Comparison of ENCODE assay signal across 22 cellular contexts in genomic region chrX:48470833-48471118, GRCh38. TPM values are rescaled to one million over a fixed set of nuclear protein-coding genes. Genes with fewer than 3 reads are reported as not detected.
A peak's percentile ranks its signal among the peaks of the same experiment; 100 is the strongest.
DNase-seq lines count a peak whose midpoint lies in the region; ATAC-seq and TF ChIP-seq lines count a peak whose summit lies in the region.
"Had no signal": no experiment of that assay in that cellular context is flagged by ENCODE, and none has a peak within 500 bp of the region (broad histone marks: within the 10 kb centered on the region; RNA-seq: fewer than 3 reads in every experiment).

No MANE protein-coding gene starts in this region.

- H3K27ac Mint-ChIP-seq in activated naive CD8-positive, alpha-beta T cell treated with anti-CD3 and anti-CD28 coated beads, Interleukin-2, amount 10 ng/mL, durations not matched to agents 7 days and 5 days: peak overlapping the region; percentile 42
- H3K27ac Mint-ChIP-seq in activated naive CD8-positive, alpha-beta T cell treated with anti-CD3 and anti-CD28 coated beads, Interleukin-2, amount 50 U/mL, for 24 hours: no peak overlapping the region

- peaks cover 12% of the 10 kb centered on the region for H3K36me3 Mint-ChIP-seq in activated naive CD8-positive, alpha-beta T cell treated with anti-CD3 and anti-CD28 coated beads, Interleukin-2, amount 10 ng/mL, durations not matched to agents 7 days and 5 days
- peaks cover 13% of the 10 kb centered on the region for H3K36me3 Mint-ChIP-seq in activated naive CD8-positive, alpha-beta T cell treated with anti-CD3 and anti-CD28 coated beads, Interleukin-2, amount 50 U/mL, for 24 hours (ENCODE audit: low read depth)

- no peaks in the 10 kb centered on the region for H3K27me3 Mint-ChIP-seq in activated naive CD8-positive, alpha-beta T cell treated with anti-CD3 and anti-CD28 coated beads, Interleukin-2, amount 10 ng/mL, durations not matched to agents 7 days and 5 days
- H3K27me3 Mint-ChIP-seq in activated naive CD8-positive, alpha-beta T cell treated with anti-CD3 and anti-CD28 coated beads, Interleukin-2, amount 50 U/mL, for 24 hours: no peaks in the 10 kb centered on the region

- no peaks in the 10 kb centered on the region for H3K9me3 ChIP-seq in hepatocyte (ENCODE audit: low read depth)
- H3K9me3 ChIP-seq: A549; BLaER1 treated with 17β-estradiol and CSF1 and Interleukin-3, amounts not matched to agents 10 nM and 100 nM had no signal

- no peaks in the 10 kb centered on the region for H3K79me2 ChIP-seq in hepatocyte

- H3K27ac ChIP-seq in hepatocyte: no peak overlapping the region
- H3K27ac ChIP-seq: A549; BLaER1 treated with 17β-estradiol and CSF1 and Interleukin-3, amounts not matched to agents 10 nM and 100 nM had no signal

- ATAC-seq in activated naive CD8-positive, alpha-beta T cell treated with anti-CD3 and anti-CD28 coated beads, Interleukin-2, amount 10 ng/mL, durations not matched to agents 7 days and 5 days (ENCODE audit: low read depth): no peak
- no peak for ATAC-seq in activated naive CD8-positive, alpha-beta T cell treated with anti-CD3 and anti-CD28 coated beads, Interleukin-2, amount 50 U/mL, for 24 hours
- ATAC-seq in HG02870 (IDR thresholded peaks at IDR 0.05; ENCODE audit: unreplicated experiment) (no peak), HG02610 (IDR thresholded peaks at IDR 0.05; ENCODE audit: unreplicated experiment) (no peak)
- ATAC-seq: A549, GM12878, GM23338, SK-N-SH treated with all-trans-retinoic acid at 6 μM for 48 hours had no signal

- no peak overlapping the region for H3K4me3 ChIP-seq in hepatocyte
- H3K4me3 ChIP-seq: A549; BLaER1 treated with 17β-estradiol and CSF1 and Interleukin-3, amounts not matched to agents 10 nM and 100 nM; GM12878; GM23338 had no signal

- H3K9me3 Mint-ChIP-seq in activated naive CD8-positive, alpha-beta T cell treated with anti-CD3 and anti-CD28 coated beads, Interleukin-2, amount 10 ng/mL, durations not matched to agents 7 days and 5 days: no peaks in the 10 kb centered on the region
- H3K9me3 Mint-ChIP-seq in activated naive CD8-positive, alpha-beta T cell treated with anti-CD3 and anti-CD28 coated beads, Interleukin-2, amount 50 U/mL, for 24 hours: no peaks in the 10 kb centered on the region
- H3K9me3 Mint-ChIP-seq: GM23338 had no signal

- WGBS in hepatocyte (ENCODE audit: low lambda C conversion rate, missing lambda C conversion rate): 86% methylated on average over 9 of the region's 9 CpGs

- H3K4me1 ChIP-seq in hepatocyte (ENCODE audit: insufficient read depth): no peaks in the 10 kb centered on the region

- H3K4me3 Mint-ChIP-seq in activated naive CD8-positive, alpha-beta T cell treated with anti-CD3 and anti-CD28 coated beads, Interleukin-2, amount 10 ng/mL, durations not matched to agents 7 days and 5 days: no peak overlapping the region
- H3K4me3 Mint-ChIP-seq in activated naive CD8-positive, alpha-beta T cell treated with anti-CD3 and anti-CD28 coated beads, Interleukin-2, amount 50 U/mL, for 24 hours: no peak overlapping the region
- H3K4me3 Mint-ChIP-seq: GM23338 had no signal

- no peaks in the 10 kb centered on the region for H3K36me3 ChIP-seq in hepatocyte (replicated peaks; ENCODE audit: insufficient read depth, low read depth)

- no peak for DNase-seq in activated naive CD8-positive, alpha-beta T cell treated with anti-CD3 and anti-CD28 coated beads, Interleukin-2, amount 10 ng/mL, durations not matched to agents 7 days and 5 days
- DNase-seq in activated naive CD8-positive, alpha-beta T cell treated with anti-CD3 and anti-CD28 coated beads, Interleukin-2, amount 50 U/mL, for 24 hours: no peak
- peak; percentile 44 for DNase-seq in islet precursor cell
- no peak for DNase-seq in hepatocyte (ENCODE audit: low spot score)
- DNase-seq: DND-41; Kasumi-1; MM.1S; NCI-H1092 treated with DMSO at 0.1 percent for 48 hours; NCI-H1694; NCI-H2107; NCI-H345; NCI-H526 treated with DMSO at 0.1 percent for 48 hours; NK-92 treated with Interleukin-12 subunit alpha and Interleukin-12 subunit beta, amount 100 ng/mL, for 24 hours; SHP77 had no signal

- no peaks in the 10 kb centered on the region for H3K27me3 ChIP-seq in hepatocyte

- H2AFZ ChIP-seq in hepatocyte: no peak overlapping the region
- H2AFZ ChIP-seq: GM23338 had no signal

- no peaks in the 10 kb centered on the region for H4K20me1 ChIP-seq in hepatocyte (ENCODE audit: insufficient read depth, poor library complexity, severe bottlenecking)

- H3K9me2 ChIP-seq in hepatocyte (replicated peaks; ENCODE audit: insufficient read depth): no peaks in the 10 kb centered on the region

- TF ChIP-seq CTCF in hepatocyte (IDR thresholded peaks at IDR 0.05; ENCODE audit: poor library complexity): no peak

- H3K4me1 Mint-ChIP-seq in activated naive CD8-positive, alpha-beta T cell treated with anti-CD3 and anti-CD28 coated beads, Interleukin-2, amount 10 ng/mL, durations not matched to agents 7 days and 5 days: peaks cover 19% of the 10 kb centered on the region
- H3K4me1 Mint-ChIP-seq in activated naive CD8-positive, alpha-beta T cell treated with anti-CD3 and anti-CD28 coated beads, Interleukin-2, amount 50 U/mL, for 24 hours: peaks cover 25% of the 10 kb centered on the region

- POLR2A ChIA-PET in activated naive CD8-positive, alpha-beta T cell treated with anti-CD3 and anti-CD28 coated beads, Interleukin-2, amount 10 ng/mL, durations not matched to agents 7 days and 5 days (lab: Charles Lee): interaction anchor here (0.5 to 0.9 kb wide), 3 partner anchors 69 to 873 kb away, joined by 3 read pairs; partner anchors contain the start of gene TBC1D25

- no peak overlapping the region for H3K4me2 ChIP-seq in hepatocyte
- H3K4me2 ChIP-seq: A549; BLaER1 treated with 17β-estradiol and CSF1 and Interleukin-3, amounts not matched to agents 10 nM and 100 nM; GM23338 had no signal

RNA-seq across cellular contexts. Expression of gene SLC38A5, which starts 0.7 kb away (rescaled TPM):
- total RNA-seq in activated naive CD8-positive, alpha-beta T cell treated with anti-CD3 and anti-CD28 coated beads, Interleukin-2, amount 10 ng/mL, durations not matched to agents 7 days and 5 days: 10 to 100 TPM; 58.8 to 62.6 TPM
- 17.8 and 24.0 TPM in 2 replicates for total RNA-seq in hepatocyte
- 14.5 and 23.4 TPM in 2 replicates for polyA plus RNA-seq in hepatocyte

RNA-seq across cellular contexts. Expression of gene FTSJ1, which starts 5.2 kb away (rescaled TPM):
- 10 to 100 TPM; 56.2 to 59.2 TPM for total RNA-seq in activated naive CD8-positive, alpha-beta T cell treated with anti-CD3 and anti-CD28 coated beads, Interleukin-2, amount 10 ng/mL, durations not matched to agents 7 days and 5 days
- 43.8 and 49.5 TPM in 2 replicates for total RNA-seq in hepatocyte
- polyA plus RNA-seq in hepatocyte: 38.4 and 41.9 TPM in 2 replicates

RNA-seq across cellular contexts. Expression of gene PORCN, which starts 38.0 kb away (rescaled TPM):
- total RNA-seq in activated naive CD8-positive, alpha-beta T cell treated with anti-CD3 and anti-CD28 coated beads, Interleukin-2, amount 10 ng/mL, durations not matched to agents 7 days and 5 days: 10 to 100 TPM; 23.9 to 24.1 TPM
- 3.8 and 12.8 TPM in 2 replicates for total RNA-seq in hepatocyte
- 7.6 and 7.9 TPM in 2 replicates for polyA plus RNA-seq in hepatocyte

RNA-seq across cellular contexts. Expression of gene EBP, which starts 50.8 kb away (rescaled TPM):
- total RNA-seq in activated naive CD8-positive, alpha-beta T cell treated with anti-CD3 and anti-CD28 coated beads, Interleukin-2, amount 10 ng/mL, durations not matched to agents 7 days and 5 days: 100 to 1,000 TPM; 200 to 214 TPM
- total RNA-seq in hepatocyte: 225 and 235 TPM in 2 replicates
- polyA plus RNA-seq in hepatocyte: 286 and 390 TPM in 2 replicates

RNA-seq across cellular contexts. Expression of gene SSX4B, which starts 59.0 kb away (rescaled TPM):
- not detected for total RNA-seq in activated naive CD8-positive, alpha-beta T cell treated with anti-CD3 and anti-CD28 coated beads, Interleukin-2, amount 10 ng/mL, durations not matched to agents 7 days and 5 days
- not detected in 2 replicates for total RNA-seq in hepatocyte
- not detected in 2 replicates for polyA plus RNA-seq in hepatocyte
- total RNA-seq: GM12878, GM23338, OCI-LY7 had no signal
- polyA plus RNA-seq: A549, GM12878 had no signal
